11 cellular contexts compared by ENCODE assay signal in the genomic region with DNA sequence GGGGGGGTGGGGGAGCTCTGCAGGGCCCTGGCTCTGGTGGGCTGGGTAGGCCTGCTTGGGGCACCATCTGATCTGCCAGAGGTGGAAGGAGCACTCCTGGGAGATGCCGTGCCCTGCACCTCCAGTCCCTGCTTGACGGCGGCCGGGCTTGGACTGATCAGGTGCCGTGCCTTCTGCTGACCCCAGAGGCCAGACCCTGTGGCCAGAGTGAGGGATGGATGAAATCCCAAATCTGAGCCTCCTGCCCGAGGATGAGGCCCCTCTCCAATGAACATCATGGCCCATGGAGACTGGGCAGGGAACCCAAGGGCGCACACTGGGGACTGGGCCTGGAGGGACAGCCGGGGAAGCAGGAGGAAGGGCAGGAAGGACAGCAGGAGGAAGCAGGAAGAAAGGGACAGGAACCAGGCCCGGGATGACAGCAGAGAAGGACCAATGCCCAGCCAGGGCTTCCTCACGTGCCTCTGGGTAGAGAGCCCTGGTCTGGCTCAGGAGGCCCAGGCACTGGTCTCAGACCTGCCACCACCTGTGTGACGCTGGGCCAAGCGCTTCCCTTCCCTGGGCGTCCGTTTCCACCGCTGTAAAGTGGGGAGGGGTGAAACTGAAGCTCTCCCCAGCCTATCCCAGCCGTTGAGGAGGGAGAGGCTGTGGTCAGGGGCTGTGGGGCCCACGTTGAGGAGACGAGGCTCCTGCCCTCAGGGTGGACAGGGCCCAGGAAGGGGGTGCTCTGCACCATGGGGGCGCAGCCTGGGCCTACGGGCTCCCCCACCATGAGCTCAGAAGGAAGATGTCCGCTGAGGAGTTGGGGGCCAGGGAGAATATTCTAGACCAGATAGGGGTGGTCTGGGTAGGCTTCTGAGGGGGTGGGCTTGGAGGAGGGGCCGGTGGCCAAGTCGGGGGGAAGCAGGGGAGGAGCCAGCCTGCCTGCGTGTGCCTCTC. TPM values are rescaled to one million over a fixed set of nuclear protein-coding genes. Genes with fewer than 3 reads are reported as not detected.
A peak's percentile ranks its signal among the peaks of the same experiment; 100 is the strongest.
DNase-seq lines count a peak whose midpoint lies in the region; ATAC-seq and TF ChIP-seq lines count a peak whose summit lies in the region.
"Had no signal": no experiment of that assay in that cellular context is flagged by ENCODE, and none has a peak within 500 bp of the region (broad histone marks: within the 10 kb centered on the region; RNA-seq: fewer than 3 reads in every experiment).

No MANE protein-coding gene starts in this region.

- H3K4me3 ChIP-seq in CD8-positive, alpha-beta T cell (ENCODE audit: low read depth, low read length) = peak overlapping the region; percentile 43
- H3K4me3 ChIP-seq in effector memory CD4-positive, alpha-beta T cell (ENCODE audit: insufficient read depth, low read depth, low read length, poor library complexity, severe bottlenecking) = no peak overlapping the region
- H3K4me3 ChIP-seq in esophagus muscularis mucosa (no peak overlapping the region), GM23338 (no peak overlapping the region)

- no peak for TF ChIP-seq CTCF in CD8-positive, alpha-beta T cell (IDR thresholded peaks at IDR 0.05)
- TF ChIP-seq CTCF in esophagus muscularis mucosa (IDR thresholded peaks at IDR 0.05) (no peak), GM23338 (conservative IDR thresholded peaks at IDR 0.05; ENCODE audit: low read depth in 2 of 2) (no peak)

- no peaks in the 10 kb centered on the region for H3K27me3 ChIP-seq in CD8-positive, alpha-beta T cell (ENCODE audit: insufficient read depth, low read length)
- H3K27me3 ChIP-seq in effector memory CD4-positive, alpha-beta T cell (replicated peaks; ENCODE audit: control insufficient read depth, insufficient read depth, low read length, poor library complexity, severe bottlenecking) = no peaks in the 10 kb centered on the region
- H3K27me3 ChIP-seq in esophagus muscularis mucosa = peaks cover 0 to 11% (median 0%) of the 10 kb centered on the region in 4 donors
- H3K27me3 ChIP-seq in GM23338 (ENCODE audit: insufficient read depth) = no peaks in the 10 kb centered on the region

- CTCF ChIA-PET in CD8-positive, alpha-beta T cell (lab: Charles Lee) = interaction anchor here (1.1 kb wide), 1 partner anchor 30 kb away, joined by 3 read pairs; no protein-coding TSS in a partner anchor

- no peak for ATAC-seq in CD8-positive, alpha-beta T cell
- ATAC-seq in GM23338 = no peak
- ATAC-seq in esophagus mucosa = no peak

- H3K9me3 Mint-ChIP-seq in CD8-positive, alpha-beta T cell = no peaks in the 10 kb centered on the region
- peaks cover 4% of the 10 kb centered on the region; the same call in 2 of the 3 replicates for H3K9me3 Mint-ChIP-seq in GM23338

- WGBS in esophagus muscularis mucosa = 61% methylated on average over 17 of the region's 24 CpGs

- H3K27ac ChIP-seq in CD8-positive, alpha-beta T cell (ENCODE audit: low read depth, low read length) = peak overlapping the region; percentile 40
- H3K27ac ChIP-seq in effector memory CD4-positive, alpha-beta T cell (ENCODE audit: insufficient read depth, low read length, poor library complexity, severe bottlenecking) = peak overlapping the region; percentile 88
- H3K27ac ChIP-seq in esophagus muscularis mucosa (replicated peaks in 1 of 4) = no peak overlapping the region
- no peak overlapping the region for H3K27ac ChIP-seq in GM23338 (ENCODE audit: low read depth)
- H3K27ac ChIP-seq: VCaP had no signal

- H4K20me1 ChIP-seq in GM23338 (replicated peaks; ENCODE audit: insufficient read depth) = no peaks in the 10 kb centered on the region

- peak in 1 of 7 experiments; percentile 12 for DNase-seq in CD8-positive, alpha-beta T cell
- DNase-seq in SK-N-DZ (ENCODE audit: low spot score) = peak; percentile 45
- DNase-seq in effector memory CD4-positive, alpha-beta T cell = no peak
- peak; percentile 65 for DNase-seq in posterior vena cava (ENCODE audit: low spot score)
- DNase-seq in esophagus muscularis mucosa (ENCODE audit: extremely low spot score) = no peak
- no peak for DNase-seq in COLO668 (lab: John Stamatoyannopoulos, UW; ENCODE audit: unreplicated experiment)
- no peak for DNase-seq in GM23338 (ENCODE audit: low spot score)
- DNase-seq: NCI-H1048 had no signal

- no peak overlapping the region for H3K4me2 ChIP-seq in GM23338

- H3K36me3 ChIP-seq in CD8-positive, alpha-beta T cell (ENCODE audit: insufficient read depth, low read length) = no peaks in the 10 kb centered on the region
- no peaks in the 10 kb centered on the region for H3K36me3 ChIP-seq in effector memory CD4-positive, alpha-beta T cell (ENCODE audit: control insufficient read depth, insufficient read depth, low read length)
- H3K36me3 ChIP-seq in esophagus muscularis mucosa (no peaks in the 10 kb centered on the region), GM23338 (ENCODE audit: insufficient read depth) (no peaks in the 10 kb centered on the region)

- H3K27me3 Mint-ChIP-seq in CD8-positive, alpha-beta T cell (ENCODE audit: low read depth) = no peaks in the 10 kb centered on the region
- H3K27me3 Mint-ChIP-seq in GM23338 (ENCODE audit: insufficient read depth, low read depth, poor library complexity) = peaks cover 9% of the 10 kb centered on the region

- peaks cover 74% of the 10 kb centered on the region for H3K4me1 ChIP-seq in CD8-positive, alpha-beta T cell (ENCODE audit: insufficient read depth, low read length)
- H3K4me1 ChIP-seq in effector memory CD4-positive, alpha-beta T cell (ENCODE audit: control insufficient read depth, insufficient read depth, low read length, poor library complexity, severe bottlenecking) = peaks cover 74% of the 10 kb centered on the region
- H3K4me1 ChIP-seq in esophagus muscularis mucosa (peaks cover 0 to 9% (median 2%) of the 10 kb centered on the region in 4 donors), GM23338 (ENCODE audit: insufficient read depth) (no peaks in the 10 kb centered on the region)

- H3K4me1 Mint-ChIP-seq in CD8-positive, alpha-beta T cell (ENCODE audit: low read depth) = peaks cover 55% of the 10 kb centered on the region
- peaks cover 10% of the 10 kb centered on the region; the same call in 2 of the 3 replicates for H3K4me1 Mint-ChIP-seq in GM23338

- H3F3A ChIP-seq in GM23338 (replicated peaks; ENCODE audit: low read depth) = no peaks in the 10 kb centered on the region

- intact Hi-C loops in CD8-positive, alpha-beta T cell (cut with DNase I, micrococcal nuclease) = loop anchor here (2.0 to 5.0 kb wide), 2 partner anchors 37 to 57 kb away; a partner anchor contains a TSS
- intact Hi-C loops in posterior vena cava (cut with DNase I) (no loop called here), esophagus muscularis mucosa (cut with DNase I) (no loop called here)

- no peak for TF ChIP-seq EP300 in esophagus muscularis mucosa (IDR thresholded peaks at IDR 0.05)

- peak overlapping the region; percentile 62 for H3K4me3 Mint-ChIP-seq in CD8-positive, alpha-beta T cell
- H3K4me3 Mint-ChIP-seq in GM23338 = no peak overlapping the region

- no peak overlapping the region for H2AFZ ChIP-seq in GM23338

- POLR2A ChIA-PET in CD8-positive, alpha-beta T cell (lab: Charles Lee) = no interaction called here

- H3K36me3 Mint-ChIP-seq in CD8-positive, alpha-beta T cell = no peaks in the 10 kb centered on the region
- H3K36me3 Mint-ChIP-seq in GM23338 (ENCODE audit: low read depth) = no peaks in the 10 kb centered on the region

- no peak for TF ChIP-seq POLR2A in esophagus muscularis mucosa (IDR thresholded peaks at IDR 0.05; ENCODE audit: low read depth)

- H3K9me2 ChIP-seq in GM23338 (ENCODE audit: insufficient read depth) = no peaks in the 10 kb centered on the region

- no peaks in the 10 kb centered on the region for H3K79me2 ChIP-seq in GM23338 (replicated peaks; ENCODE audit: insufficient read depth)

- peak overlapping the region; percentile 91 for H3K27ac Mint-ChIP-seq in CD8-positive, alpha-beta T cell
- no peak overlapping the region for H3K27ac Mint-ChIP-seq in GM23338

- H3K9me3 ChIP-seq in CD8-positive, alpha-beta T cell (ENCODE audit: low read length) = no peaks in the 10 kb centered on the region
- no peaks in the 10 kb centered on the region for H3K9me3 ChIP-seq in effector memory CD4-positive, alpha-beta T cell (ENCODE audit: control insufficient read depth, low read length)
- H3K9me3 ChIP-seq in esophagus muscularis mucosa = no peaks in the 10 kb centered on the region

RNA-seq across cellular contexts. Expression of a gene that starts 1.0 kb away (rescaled TPM):
- 10 to 100 TPM; 17.5 to 18.7 TPM for total RNA-seq in CD8-positive, alpha-beta T cell
- polyA plus RNA-seq in SK-N-DZ (2014; cell fraction: cytosol; rRNA removed) = not detected in 2 replicates
- polyA plus RNA-seq in SK-N-DZ (2014; cell fraction: nucleus; rRNA removed) = 0.16 TPM in 1 of 2 replicates, not detected in the other
- total RNA-seq in posterior vena cava (1 to 10 TPM; 1.2 to 1.8 TPM), esophagus muscularis mucosa (1 to 10 TPM; 1.8 to 4.0 (median 2.2) TPM), esophagus mucosa (0.24 TPM)
- 0.39 TPM in 1 of 2 replicates, not detected in the other for total RNA-seq in GM23338 (2014; rRNA removed; shearing (Covaris generic))
- 0.21 TPM in 1 of 2 replicates, not detected in the other for polyA plus RNA-seq in GM23338 (2016; fragmentation: Nextera tagmentation; extraction: Ambion mirVana)
- polyA plus RNA-seq: fibroblast of lung had no signal

RNA-seq across cellular contexts. Expression of a gene that starts 37.7 kb away (rescaled TPM):
- total RNA-seq in CD8-positive, alpha-beta T cell = 10 to 100 TPM; 65.9 to 68.9 TPM
- 33.5 and 49.4 TPM in 2 replicates for polyA plus RNA-seq in SK-N-DZ (2014; cell fraction: cytosol; rRNA removed)
- 222 and 266 TPM in 2 replicates for polyA plus RNA-seq in SK-N-DZ (2014; cell fraction: nucleus; rRNA removed)
- total RNA-seq in posterior vena cava (10 to 100 TPM; 18.6 to 22.6 TPM), esophagus muscularis mucosa (10 to 100 TPM; 16.7 to 29.2 (median 19.6) TPM), esophagus mucosa (10.5 TPM)
- total RNA-seq in GM23338 (2014; rRNA removed; shearing (Covaris generic)) = 47.0 and 59.8 TPM in 2 replicates
- polyA plus RNA-seq in GM23338 (2016; fragmentation: Nextera tagmentation; extraction: Ambion mirVana) = 30.2 and 31.7 TPM in 2 replicates

RNA-seq across cellular contexts. Expression of a gene that starts 56.0 kb away (rescaled TPM):
- 10 to 100 TPM; 73.3 to 75.0 TPM for total RNA-seq in CD8-positive, alpha-beta T cell
- 20.9 and 24.6 TPM in 2 replicates for polyA plus RNA-seq in SK-N-DZ (2014; cell fraction: cytosol; rRNA removed)
- polyA plus RNA-seq in SK-N-DZ (2014; cell fraction: nucleus; rRNA removed) = 52.1 and 94.9 TPM in 2 replicates
- total RNA-seq in posterior vena cava (10 to 100 TPM; 47.1 to 49.3 TPM), esophagus muscularis mucosa (100 to 1,000 TPM in 1 of 4 donors, 10 to 100 TPM in 3; 57.3 to 135 (median 70.2) TPM), esophagus mucosa (44.6 TPM)
- total RNA-seq in GM23338 (2014; rRNA removed; shearing (Covaris generic)) = 21.0 and 28.4 TPM in 2 replicates
- 5.5 and 6.0 TPM in 2 replicates for polyA plus RNA-seq in GM23338 (2016; fragmentation: Nextera tagmentation; extraction: Ambion mirVana)

RNA-seq across cellular contexts. Expression of a gene that starts 58.4 kb away (rescaled TPM):
- total RNA-seq in CD8-positive, alpha-beta T cell = not detected
- not detected in 2 replicates for polyA plus RNA-seq in SK-N-DZ (2014; cell fraction: cytosol; rRNA removed)
- 0.31 TPM in 1 of 2 replicates, not detected in the other for polyA plus RNA-seq in SK-N-DZ (2014; cell fraction: nucleus; rRNA removed)
- total RNA-seq in posterior vena cava (under 1 TPM in 1 of 2 donors, not detected in 1; 0.19 TPM), esophagus muscularis mucosa (not detected), esophagus mucosa (not detected)
- not detected in 2 replicates for total RNA-seq in GM23338 (2014; rRNA removed; shearing (Covaris generic))
- polyA plus RNA-seq in GM23338 (2016; fragmentation: Nextera tagmentation; extraction: Ambion mirVana) = not detected in 2 replicates
- total RNA-seq: fibroblast of lung had no signal
- polyA plus RNA-seq: fibroblast of lung had no signal

Comparison
In these comparisons a context has a peak if more than half of its experiments do, and no peak if none do; other contexts are left out.
1. DNase-seq: peak in SK-N-DZ (single experiment) and posterior vena cava (single experiment); none in effector memory CD4-positive, alpha-beta T cell (0 of 3), esophagus muscularis mucosa (single experiment), COLO668 (single experiment) and GM23338 (single experiment).
2. H3K27ac ChIP-seq: peak in CD8-positive, alpha-beta T cell (single experiment) and effector memory CD4-positive, alpha-beta T cell (single experiment); none in esophagus muscularis mucosa (0 of 4) and GM23338 (single experiment).
3. intact Hi-C loops: an anchor here in CD8-positive, alpha-beta T cell (2.0 to 5.0 kb wide); none called in posterior vena cava and esophagus muscularis mucosa.